11 cellular contexts compared by ENCODE assay signal in the genomic region with DNA sequence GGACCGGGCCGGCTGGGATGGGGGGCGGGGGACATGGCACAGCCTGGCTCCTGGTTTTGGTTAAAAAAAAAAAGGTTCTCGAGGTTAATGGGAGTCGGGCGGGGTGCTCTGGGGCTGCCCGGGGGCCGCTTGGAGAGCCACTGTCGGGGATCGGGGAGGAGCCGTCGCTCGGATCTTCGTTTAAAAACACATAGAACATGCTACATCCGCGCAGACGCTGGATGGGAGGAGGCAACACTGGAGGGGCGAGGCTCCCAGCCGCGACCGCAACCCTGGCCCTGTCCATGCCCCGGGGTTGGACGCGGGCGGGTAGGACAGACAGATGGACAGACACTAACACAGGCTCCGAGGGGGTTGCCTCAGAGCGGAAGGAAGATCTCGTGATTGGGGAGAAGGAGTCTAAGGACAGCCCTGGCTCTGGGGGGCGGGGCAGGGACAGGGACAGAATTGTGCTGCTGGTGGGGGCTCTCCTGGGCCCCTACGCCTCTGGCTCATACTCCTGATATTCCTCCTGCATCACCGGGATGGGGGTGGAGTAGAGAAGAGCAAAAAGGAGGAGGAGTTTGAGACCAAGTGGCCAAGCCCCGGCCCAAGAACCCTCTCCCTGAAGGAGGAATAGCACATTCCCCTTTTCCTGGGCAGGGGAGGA. TPM values are rescaled to one million over a fixed set of nuclear protein-coding genes. Genes with fewer than 3 reads are reported as not detected.
DNase-seq lines count a peak whose midpoint lies in the region; ATAC-seq, FAIRE-seq and TF ChIP-seq lines count a peak whose summit lies in the region.
"Had no signal": no experiment of that assay in that cellular context is flagged by ENCODE, and none has a peak within 500 bp of the region (broad histone marks: within the 10 kb centered on the region; RNA-seq: fewer than 3 reads in every experiment).

No MANE protein-coding gene starts in this region.

- H3K4me1 ChIP-seq in A673 (ENCODE audit: insufficient read depth, low read length, poor library complexity, severe bottlenecking) (peaks cover 4% of the 10 kb centered on the region), keratinocyte (ENCODE audit: control insufficient read depth, extremely low read depth, insufficient read depth, low read length) (peaks cover 14% of the 10 kb centered on the region)
- H3K4me1 ChIP-seq: prostate gland had no signal

- peak overlapping the region; percentile 38 for H3K4me2 ChIP-seq in keratinocyte (ENCODE audit: control insufficient read depth, extremely low read depth, insufficient read depth, low read depth, low read length)

- H3K4me1 Mint-ChIP-seq in activated naive CD4-positive, alpha-beta T cell treated with anti-CD3 and anti-CD28 coated beads, Interleukin-2, amount 50 U/mL, for 24 hours, result peaks cover 9% of the 10 kb centered on the region

- POLR2A ChIA-PET in A673 (lab: Charles Lee; ENCODE audit: low non-redundant PET), result no interaction called here

- intact Hi-C loops in A673 (cut with micrococcal nuclease; ENCODE audit: unreplicated experiment), result no loop called here

- no peak for TF ChIP-seq POLR2A in GM12891 (IDR thresholded peaks at IDR 0.05; ENCODE audit: low read depth, low read length)

- no peak overlapping the region for H3K27ac Mint-ChIP-seq in activated naive CD4-positive, alpha-beta T cell treated with anti-CD3 and anti-CD28 coated beads, Interleukin-2, amount 50 U/mL, for 24 hours

- no peak overlapping the region for H3K9ac ChIP-seq in keratinocyte (ENCODE audit: control insufficient read depth, extremely low read depth, insufficient read depth, low read length)

- H3K9me3 ChIP-seq in A673 (ENCODE audit: low read depth, low read length, poor library complexity, severe bottlenecking) (no peaks in the 10 kb centered on the region), keratinocyte (ENCODE audit: control insufficient read depth, low read depth, low read length) (no peaks in the 10 kb centered on the region)
- H3K9me3 ChIP-seq: prostate gland had no signal

- H3K27me3 ChIP-seq in A673 (replicated peaks; ENCODE audit: insufficient read depth, low read depth, low read length, poor library complexity) (peaks cover 21% of the 10 kb centered on the region), keratinocyte (ENCODE audit: control insufficient read depth, extremely low read depth, insufficient read depth, low read length) (peaks cover 25% of the 10 kb centered on the region)

- no peaks in the 10 kb centered on the region for H3K9me3 Mint-ChIP-seq in activated naive CD4-positive, alpha-beta T cell treated with anti-CD3 and anti-CD28 coated beads, Interleukin-2, amount 50 U/mL, for 24 hours

- H3K9me1 ChIP-seq in keratinocyte (ENCODE audit: control insufficient read depth, extremely low read depth, insufficient read depth, low read length), result no peaks in the 10 kb centered on the region

- H3K36me3 Mint-ChIP-seq in activated naive CD4-positive, alpha-beta T cell treated with anti-CD3 and anti-CD28 coated beads, Interleukin-2, amount 50 U/mL, for 24 hours, result no peaks in the 10 kb centered on the region

- no peak for ATAC-seq in GM18519 (IDR thresholded peaks at IDR 0.05; ENCODE audit: low FRiP score, unreplicated experiment)

- dilution Hi-C loops in keratinocyte (cut with MboI; ENCODE audit: extremely low pct_ligation_motif_present, low sequenced_read_pairs), result no loop called here

- no peak for DNase-seq in A673 (ENCODE audit: low spot score)
- DNase-seq in Daoy (ENCODE audit: low read depth), result peak; percentile 39
- DNase-seq in keratinocyte (ENCODE audit: low read depth, low spot score), result no peak
- DNase-seq in germinal center (ENCODE audit: low spot score), result no peak
- DNase-seq in GM12891 (ENCODE audit: insufficient read length, low spot score), result no peak
- DNase-seq in middle frontal gyrus (ENCODE audit: extremely low spot score, low spot score), result no peak
- DNase-seq: NCI-H1048 had no signal

- H3K4me3 ChIP-seq in A673 (ENCODE audit: low read depth, low read length, poor library complexity, severe bottlenecking), result peak overlapping the region; percentile 15
- no peak overlapping the region for H3K4me3 ChIP-seq in keratinocyte (ENCODE audit: control insufficient read depth in 2 of 3, extremely low read depth in 1 of 3, insufficient read depth in 2 of 3, low read depth in 1 of 3, low read length in 3 of 3)
- H3K4me3 ChIP-seq: prostate gland had no signal

- BruUV-seq in A673 (replicated peaks; lab: Mats Ljungman, UMichigan), result no TSS peak

- H3K27ac ChIP-seq in A673 (ENCODE audit: low read depth, low read length, poor library complexity, severe bottlenecking), result no peak overlapping the region
- H3K27ac ChIP-seq in keratinocyte (ENCODE audit: control insufficient read depth, insufficient read depth, low read length), result no peak overlapping the region
- H3K27ac ChIP-seq: prostate gland had no signal

- H3K27me3 Mint-ChIP-seq in activated naive CD4-positive, alpha-beta T cell treated with anti-CD3 and anti-CD28 coated beads, Interleukin-2, amount 50 U/mL, for 24 hours, result peaks cover 27% of the 10 kb centered on the region

- no peaks in the 10 kb centered on the region for H4K20me1 ChIP-seq in keratinocyte (ENCODE audit: control insufficient read depth, extremely low read depth, insufficient read depth, low read length)

- no peak for FAIRE-seq in keratinocyte (lab: Jason Lieb, UNC)
- FAIRE-seq in GM12891 (lab: Jason Lieb, UNC), result no peak
- FAIRE-seq: endometrium had no signal

- H2AFZ ChIP-seq in keratinocyte (ENCODE audit: control insufficient read depth, low read length), result no peak overlapping the region

- peak overlapping the region; percentile 73 for H3K4me3 Mint-ChIP-seq in activated naive CD4-positive, alpha-beta T cell treated with anti-CD3 and anti-CD28 coated beads, Interleukin-2, amount 50 U/mL, for 24 hours

- H3K36me3 ChIP-seq in A673 (ENCODE audit: insufficient read depth, low read length, poor library complexity, severe bottlenecking) (no peaks in the 10 kb centered on the region), keratinocyte (ENCODE audit: control insufficient read depth in 2 of 2, extremely low read depth in 1 of 2, insufficient read depth in 2 of 2, low read length in 2 of 2) (no peaks in the 10 kb centered on the region)
- H3K36me3 ChIP-seq: prostate gland had no signal

- CTCF ChIA-PET in A673 (lab: Charles Lee), result no interaction called here

- H3K79me2 ChIP-seq in keratinocyte (ENCODE audit: control insufficient read depth, insufficient read depth, low read length), result no peaks in the 10 kb centered on the region

- TF ChIP-seq CTCF in A673 (conservative IDR thresholded peaks at IDR 0.05; ENCODE audit: low read depth, low read length), result no peak
- TF ChIP-seq CTCF in keratinocyte (optimal IDR thresholded peaks at IDR 0.05 in 1 of 3, IDR thresholded peaks at IDR 0.05 in 1 of 3, conservative IDR thresholded peaks at IDR 0.05 in 1 of 3; ENCODE audit: extremely low read depth in 1 of 3, insufficient read depth in 2 of 3, low read length in 3 of 3), result no peak

TF ChIP-seq in GM12891, 5 proteins besides CTCF, POLR2A, EP300 and RAD21 (continues in another document):
- no peak for TF ChIP-seq POLR2AphosphoS5 (IDR thresholded peaks at IDR 0.05; ENCODE audit: low read depth, low read length)

RNA-seq across cellular contexts. Expression of a gene that starts 9.9 kb away (rescaled TPM):
- not detected in 2 replicates for total RNA-seq in A673 (2021)
- total RNA-seq in Daoy (2014; rRNA removed; shearing (Covaris generic)), result 0.11 TPM in 1 of 2 replicates, not detected in the other
- polyA plus RNA-seq in keratinocyte, result 0.21 to 1.00 TPM (median 0.69 TPM) in 3 replicates
- not detected for polyA plus RNA-seq in keratinocyte (2011; ENCODE audit: low read depth)
- 0.26 and 0.47 TPM in 2 replicates for polyA plus RNA-seq in keratinocyte (2011; cell fraction: cytosol; rRNA removed)
- polyA plus RNA-seq in keratinocyte (2011; cell fraction: nucleus; rRNA removed), result 0.31 and 0.50 TPM in 2 replicates
- 1.9 TPM in 1 of 2 replicates, not detected in the other for polyA plus RNA-seq in keratinocyte (2012; ENCODE audit: low replicate concordance)
- 0.33 TPM in 1 of 3 replicates, not detected in the others for polyA minus RNA-seq in keratinocyte
- not detected for polyA minus RNA-seq in keratinocyte (2011; cell fraction: cytosol; rRNA and poly(A)+ RNA removed)
- not detected in 2 replicates for polyA minus RNA-seq in keratinocyte (2011; cell fraction: nucleus; rRNA and poly(A)+ RNA removed)
- 0.06 TPM for polyA plus RNA-seq in GM12891 (2012; ENCODE audit: low read depth, missing spikeins)
- total RNA-seq: prostate gland had no signal

RNA-seq across cellular contexts. Expression of a gene that starts 10.0 kb away (rescaled TPM):
- total RNA-seq in A673 (2021), result not detected in 2 replicates
- total RNA-seq in Daoy (2014; rRNA removed; shearing (Covaris generic)), result not detected in 2 replicates
- not detected in 3 replicates for polyA plus RNA-seq in keratinocyte
- polyA plus RNA-seq in keratinocyte (2011; ENCODE audit: low read depth), result not detected
- polyA plus RNA-seq in keratinocyte (2011; cell fraction: cytosol; rRNA removed), result not detected in 2 replicates
- not detected in 2 replicates for polyA plus RNA-seq in keratinocyte (2011; cell fraction: nucleus; rRNA removed)
- not detected in 2 replicates for polyA plus RNA-seq in keratinocyte (2012; ENCODE audit: low replicate concordance)
- polyA minus RNA-seq in keratinocyte, result not detected in 3 replicates
- not detected for polyA minus RNA-seq in keratinocyte (2011; cell fraction: cytosol; rRNA and poly(A)+ RNA removed)
- not detected in 2 replicates for polyA minus RNA-seq in keratinocyte (2011; cell fraction: nucleus; rRNA and poly(A)+ RNA removed)
- not detected for polyA plus RNA-seq in GM12891 (2012; ENCODE audit: low read depth, missing spikeins)

RNA-seq across cellular contexts. Expression of a gene that starts 10.5 kb away (rescaled TPM):
- 16.7 and 18.9 TPM in 2 replicates for total RNA-seq in A673 (2021)
- total RNA-seq in Daoy (2014; rRNA removed; shearing (Covaris generic)), result 12.3 and 13.6 TPM in 2 replicates
- polyA plus RNA-seq in keratinocyte, result 4.0 to 4.6 TPM (median 4.4 TPM) in 3 replicates
- polyA plus RNA-seq in keratinocyte (2011; ENCODE audit: low read depth), result 2.4 TPM
- 3.5 and 5.5 TPM in 2 replicates for polyA plus RNA-seq in keratinocyte (2011; cell fraction: cytosol; rRNA removed)
- polyA plus RNA-seq in keratinocyte (2011; cell fraction: nucleus; rRNA removed), result 5.2 and 8.0 TPM in 2 replicates
- polyA plus RNA-seq in keratinocyte (2012; ENCODE audit: low replicate concordance), result 3.8 and 7.6 TPM in 2 replicates
- polyA minus RNA-seq in keratinocyte, result 4.9 to 5.7 TPM (median 5.5 TPM) in 3 replicates
- polyA minus RNA-seq in keratinocyte (2011; cell fraction: cytosol; rRNA and poly(A)+ RNA removed), result 9.0 TPM
- polyA minus RNA-seq in keratinocyte (2011; cell fraction: nucleus; rRNA and poly(A)+ RNA removed), result 6.6 and 8.4 TPM in 2 replicates
- 1.7 TPM for polyA plus RNA-seq in GM12891 (2012; ENCODE audit: low read depth, missing spikeins)

RNA-seq across cellular contexts. Expression of a gene that starts 26.8 kb away (rescaled TPM):
- total RNA-seq in A673 (2021), result 23.3 and 27.8 TPM in 2 replicates
- total RNA-seq in Daoy (2014; rRNA removed; shearing (Covaris generic)), result 17.0 and 20.2 TPM in 2 replicates
- polyA plus RNA-seq in keratinocyte, result 53.1 to 72.7 TPM (median 57.2 TPM) in 3 replicates
- 3.8 TPM for polyA plus RNA-seq in keratinocyte (2011; ENCODE audit: low read depth)
- polyA plus RNA-seq in keratinocyte (2011; cell fraction: cytosol; rRNA removed), result 33.1 and 58.3 TPM in 2 replicates
- 59.8 and 61.6 TPM in 2 replicates for polyA plus RNA-seq in keratinocyte (2011; cell fraction: nucleus; rRNA removed)
- 23.9 and 59.0 TPM in 2 replicates for polyA plus RNA-seq in keratinocyte (2012; ENCODE audit: low replicate concordance)
- 53.3 to 88.0 TPM (median 60.3 TPM) in 3 replicates for polyA minus RNA-seq in keratinocyte
- 96.5 TPM for polyA minus RNA-seq in keratinocyte (2011; cell fraction: cytosol; rRNA and poly(A)+ RNA removed)
- 34.6 and 35.3 TPM in 2 replicates for polyA minus RNA-seq in keratinocyte (2011; cell fraction: nucleus; rRNA and poly(A)+ RNA removed)
- 8.9 TPM for polyA plus RNA-seq in GM12891 (2012; ENCODE audit: low read depth, missing spikeins)
